18 cellular contexts compared by ENCODE assay signal in genomic region chr14:32611752-32612151, GRCh38.
A peak's percentile ranks its signal among the peaks of the same experiment; 100 is the strongest.
DNase-seq lines count a peak whose midpoint lies in the region; ATAC-seq, FAIRE-seq and TF ChIP-seq lines count a peak whose summit lies in the region.
"Had no signal": no experiment of that assay in that cellular context is flagged by ENCODE, and none has a peak within 500 bp of the region (broad histone marks: within the 10 kb centered on the region; RNA-seq: fewer than 3 reads in every experiment).

No MANE protein-coding gene starts in this region.

- H3K9me1 ChIP-seq in keratinocyte (ENCODE audit: control insufficient read depth, extremely low read depth, insufficient read depth, low read length) = no peaks in the 10 kb centered on the region

- FAIRE-seq in HTR-8/SVneo (lab: Jason Lieb, UNC) (no peak), keratinocyte (lab: Jason Lieb, UNC) (peak; percentile 58), D721Med (lab: Jason Lieb, UNC) (no peak)

- H3K79me2 ChIP-seq in ACC112 (ENCODE audit: control insufficient read depth, insufficient read depth, low read length, unreplicated experiment) = no peaks in the 10 kb centered on the region
- H3K79me2 ChIP-seq in keratinocyte (ENCODE audit: control insufficient read depth, insufficient read depth, low read length) = no peaks in the 10 kb centered on the region

- peaks cover 45% of the 10 kb centered on the region for H3K4me1 ChIP-seq in ACC112 (ENCODE audit: control insufficient read depth, insufficient read depth, low read length, unreplicated experiment)
- H3K4me1 ChIP-seq in keratinocyte (ENCODE audit: control insufficient read depth, extremely low read depth, insufficient read depth, low read length) = peaks cover 15% of the 10 kb centered on the region
- no peaks in the 10 kb centered on the region for H3K4me1 ChIP-seq in CD8-positive, alpha-beta memory T cell (ENCODE audit: insufficient read depth, low read length)

- H3K27ac ChIP-seq in ACC112 (ENCODE audit: low read depth, low read length) (peak overlapping the region; percentile 77), keratinocyte (ENCODE audit: control insufficient read depth, insufficient read depth, low read length) (no peak overlapping the region)
- H3K27ac ChIP-seq in CD8-positive, alpha-beta memory T cell (ENCODE audit: low read depth, low read length) = no peak overlapping the region
- H3K27ac ChIP-seq: SJCRH30, VCaP had no signal

- H3K4me1 Mint-ChIP-seq in CD8-positive, alpha-beta memory T cell = no peaks in the 10 kb centered on the region

- dilution Hi-C loops in keratinocyte (cut with MboI; ENCODE audit: extremely low pct_ligation_motif_present, low sequenced_read_pairs) = no loop called here

- H3K4me2 ChIP-seq in keratinocyte (ENCODE audit: control insufficient read depth, extremely low read depth, insufficient read depth, low read depth, low read length) = no peak overlapping the region

- peak overlapping the region; percentile 63 for H2AFZ ChIP-seq in ACC112 (ENCODE audit: low read length, unreplicated experiment)
- H2AFZ ChIP-seq in keratinocyte (ENCODE audit: control insufficient read depth, low read length) = peak overlapping the region; percentile 67

- H3K4me3 Mint-ChIP-seq in CD8-positive, alpha-beta memory T cell = no peak overlapping the region

- H4K20me1 ChIP-seq in keratinocyte (ENCODE audit: control insufficient read depth, extremely low read depth, insufficient read depth, low read length) = no peaks in the 10 kb centered on the region

- H3K9ac ChIP-seq in keratinocyte (ENCODE audit: control insufficient read depth, extremely low read depth, insufficient read depth, low read length) = no peak overlapping the region

- H3K36me3 Mint-ChIP-seq in CD8-positive, alpha-beta memory T cell = no peaks in the 10 kb centered on the region
- H3K36me3 Mint-ChIP-seq: activated naive CD4-positive, alpha-beta T cell treated with anti-CD3 and anti-CD28 coated beads, Interleukin-2, amount 50 U/mL, for 72 hours had no signal

- H3K27me3 ChIP-seq in ACC112 (ENCODE audit: insufficient read depth, low read length) = no peaks in the 10 kb centered on the region
- no peaks in the 10 kb centered on the region for H3K27me3 ChIP-seq in keratinocyte (ENCODE audit: control insufficient read depth, extremely low read depth, insufficient read depth, low read length)
- no peaks in the 10 kb centered on the region for H3K27me3 ChIP-seq in CD8-positive, alpha-beta memory T cell (ENCODE audit: insufficient read depth, low read length, poor library complexity, severe bottlenecking)
- H3K27me3 ChIP-seq: SJCRH30 had no signal

- ATAC-seq in GM18502 (IDR thresholded peaks at IDR 0.05; ENCODE audit: poor library complexity, unreplicated experiment) = no peak
- ATAC-seq: activated naive CD4-positive, alpha-beta T cell treated with anti-CD3 and anti-CD28 coated beads, Interleukin-2, amount 50 U/mL, for 72 hours had no signal

- H3K27me3 Mint-ChIP-seq in CD8-positive, alpha-beta memory T cell = no peaks in the 10 kb centered on the region

- peak; percentile 33 for DNase-seq in HTR-8/SVneo (ENCODE audit: insufficient read length, low spot score)
- DNase-seq in dermis blood vessel endothelial cell = peak; percentile 19
- DNase-seq in keratinocyte (ENCODE audit: low read depth, low spot score) = no peak
- no peak for DNase-seq in CD8-positive, alpha-beta memory T cell
- no peak for DNase-seq in iPS-NIHi7 (ENCODE audit: extremely low spot score)
- DNase-seq in D721Med (ENCODE audit: insufficient read length, low spot score) = no peak
- DNase-seq: ACHN; activated CD8-positive, alpha-beta memory T cell treated with anti-CD3 and anti-CD28 coated beads, Interleukin-2, amount 50 U/mL, for 4 hours; cortex of kidney; DMS53; head of caudate nucleus; NCI-H1694 treated with DMSO at 0.1 percent for 48 hours; NCI-H774 had no signal

- H3K36me3 ChIP-seq in ACC112 (ENCODE audit: insufficient read depth, low read length) (no peaks in the 10 kb centered on the region), keratinocyte (ENCODE audit: control insufficient read depth in 2 of 2, extremely low read depth in 1 of 2, insufficient read depth in 2 of 2, low read length in 2 of 2) (no peaks in the 10 kb centered on the region)
- H3K36me3 ChIP-seq in CD8-positive, alpha-beta memory T cell (ENCODE audit: insufficient read depth, low read length) = no peaks in the 10 kb centered on the region
- H3K36me3 ChIP-seq: SJCRH30 had no signal

- H3K9me3 ChIP-seq in keratinocyte (ENCODE audit: control insufficient read depth, low read depth, low read length) = no peaks in the 10 kb centered on the region
- no peaks in the 10 kb centered on the region for H3K9me3 ChIP-seq in CD8-positive, alpha-beta memory T cell (ENCODE audit: low read length)
- H3K9me3 ChIP-seq: SJCRH30 had no signal

- H3K4me3 ChIP-seq in ACC112 (ENCODE audit: low read depth, low read length) (peak overlapping the region; percentile 19; the same call in 1 of the 2 replicates), keratinocyte (ENCODE audit: control insufficient read depth in 2 of 3, extremely low read depth in 1 of 3, insufficient read depth in 2 of 3, low read depth in 1 of 3, low read length in 3 of 3) (no peak overlapping the region)
- no peak overlapping the region for H3K4me3 ChIP-seq in CD8-positive, alpha-beta memory T cell (ENCODE audit: low read length)
- H3K4me3 ChIP-seq: SJCRH30 had no signal

- peaks cover 0 to 9% (median 0%) of the 10 kb centered on the region in 5 donors for H3K9me3 Mint-ChIP-seq in CD8-positive, alpha-beta memory T cell
- H3K9me3 Mint-ChIP-seq: activated naive CD4-positive, alpha-beta T cell treated with anti-CD3 and anti-CD28 coated beads, Interleukin-2, amount 50 U/mL, for 72 hours had no signal

- POLR2A ChIA-PET in CD8-positive, alpha-beta memory T cell (lab: Charles Lee) = no interaction called here

- no peak for TF ChIP-seq CTCF in keratinocyte (optimal IDR thresholded peaks at IDR 0.05 in 1 of 3, IDR thresholded peaks at IDR 0.05 in 1 of 3, conservative IDR thresholded peaks at IDR 0.05 in 1 of 3; ENCODE audit: extremely low read depth in 1 of 3, insufficient read depth in 2 of 3, low read length in 3 of 3)
- no peak for TF ChIP-seq CTCF in D721Med (IDR thresholded peaks at IDR 0.05; ENCODE audit: insufficient read depth, missing control alignments)

- no peak overlapping the region for H3K27ac Mint-ChIP-seq in CD8-positive, alpha-beta memory T cell
- H3K27ac Mint-ChIP-seq: activated naive CD4-positive, alpha-beta T cell treated with anti-CD3 and anti-CD28 coated beads, Interleukin-2, amount 50 U/mL, for 72 hours had no signal

- CTCF ChIA-PET in CD8-positive, alpha-beta memory T cell (lab: Charles Lee) = no interaction called here

Comparison
In these comparisons a context has a peak if more than half of its experiments do, and no peak if none do; other contexts are left out.
1. DNase-seq: peak in HTR-8/SVneo (single experiment) and dermis blood vessel endothelial cell (single experiment); none in keratinocyte (single experiment), CD8-positive, alpha-beta memory T cell (0 of 5), iPS-NIHi7 (single experiment) and D721Med (single experiment).